Comparison of ENCODE assay signal across 1 cellular context in genomic region chr2:241228081-241228859, GRCh38.
TF ChIP-seq lines count a peak whose summit lies in the region.

No MANE protein-coding gene starts in this region.

TF ChIP-seq in HepG2, 621 proteins besides CTCF, POLR2A, EP300 and RAD21 (continued from another document and continues in another):
- no peak for TF ChIP-seq FUBP1 (CRISPR knock-in tag; IDR thresholded peaks at IDR 0.05; ENCODE audit: borderline replicate concordance)
- TF ChIP-seq TBP (CRISPR knock-in tag; IDR thresholded peaks at IDR 0.05): no peak
- TF ChIP-seq, protein P1, sequence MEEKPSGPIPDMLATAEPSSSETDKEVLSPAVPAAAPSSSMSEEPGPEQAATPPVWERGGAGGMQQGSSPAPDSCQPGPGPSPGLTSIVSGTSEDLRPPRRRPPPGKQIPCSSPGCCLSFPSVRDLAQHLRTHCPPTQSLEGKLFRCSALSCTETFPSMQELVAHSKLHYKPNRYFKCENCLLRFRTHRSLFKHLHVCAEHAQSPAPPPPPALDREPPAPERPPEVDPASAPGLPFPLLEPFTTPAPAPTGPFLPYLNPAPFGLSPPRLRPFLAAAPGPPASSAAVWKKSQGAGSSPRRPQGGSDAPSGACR (CRISPR knock-in tag; IDR thresholded peaks at IDR 0.05): no peak
- TF ChIP-seq ARID4A (CRISPR knock-in tag; IDR thresholded peaks at IDR 0.05; ENCODE audit: borderline replicate concordance): no peak
- peak; percentile 13; the same call in 1 of the 2 replicates for TF ChIP-seq NFE2L2 (IDR thresholded peaks at IDR 0.05; ENCODE audit: low read length)
- TF ChIP-seq ZNF557 (CRISPR knock-in tag; IDR thresholded peaks at IDR 0.05): no peak
- TF ChIP-seq SRY (CRISPR knock-in tag; IDR thresholded peaks at IDR 0.05): peak; percentile 23; the same call in 1 of the 2 replicates
- no peak for TF ChIP-seq ZSCAN29 (CRISPR knock-in tag; conservative IDR thresholded peaks at IDR 0.05)
- TF ChIP-seq ZNF431 (CRISPR knock-in tag; IDR thresholded peaks at IDR 0.05; ENCODE audit: borderline replicate concordance, low read depth): no peak
- no peak for TF ChIP-seq LCORL (IDR thresholded peaks at IDR 0.05)
- peak; percentile 19; the same call in 1 of the 2 replicates for TF ChIP-seq LCORL (CRISPR knock-in tag; IDR thresholded peaks at IDR 0.05)
- no peak for TF ChIP-seq ETS1 (CRISPR knock-in tag; IDR thresholded peaks at IDR 0.05)
- TF ChIP-seq ATF2 (CRISPR knock-in tag; IDR thresholded peaks at IDR 0.05): no peak
- no peak for TF ChIP-seq ADNP (CRISPR knock-in tag; IDR thresholded peaks at IDR 0.05)
- 0 out of 2 replicates have a peak, but pooled peaks have one; percentile 14 for TF ChIP-seq ZNF343 (CRISPR knock-in tag; IDR thresholded peaks at IDR 0.05)
- no peak for TF ChIP-seq ZNF816 (CRISPR knock-in tag; IDR thresholded peaks at IDR 0.05; ENCODE audit: borderline replicate concordance)
- TF ChIP-seq, protein P2, sequence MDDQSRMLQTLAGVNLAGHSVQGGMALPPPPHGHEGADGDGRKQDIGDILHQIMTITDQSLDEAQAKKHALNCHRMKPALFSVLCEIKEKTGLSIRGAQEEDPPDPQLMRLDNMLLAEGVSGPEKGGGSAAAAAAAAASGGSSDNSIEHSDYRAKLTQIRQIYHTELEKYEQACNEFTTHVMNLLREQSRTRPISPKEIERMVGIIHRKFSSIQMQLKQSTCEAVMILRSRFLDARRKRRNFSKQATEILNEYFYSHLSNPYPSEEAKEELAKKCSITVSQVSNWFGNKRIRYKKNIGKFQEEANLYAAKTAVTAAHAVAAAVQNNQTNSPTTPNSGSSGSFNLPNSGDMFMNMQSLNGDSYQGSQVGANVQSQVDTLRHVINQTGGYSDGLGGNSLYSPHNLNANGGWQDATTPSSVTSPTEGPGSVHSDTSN (CRISPR knock-in tag; IDR thresholded peaks at IDR 0.05; ENCODE audit: borderline replicate concordance): no peak
- no peak for TF ChIP-seq PRDM10 (CRISPR knock-in tag; IDR thresholded peaks at IDR 0.05; ENCODE audit: low read depth)
- no peak for TF ChIP-seq HMG20A (CRISPR knock-in tag; IDR thresholded peaks at IDR 0.05; ENCODE audit: borderline replicate concordance)
- TF ChIP-seq, protein P3, sequence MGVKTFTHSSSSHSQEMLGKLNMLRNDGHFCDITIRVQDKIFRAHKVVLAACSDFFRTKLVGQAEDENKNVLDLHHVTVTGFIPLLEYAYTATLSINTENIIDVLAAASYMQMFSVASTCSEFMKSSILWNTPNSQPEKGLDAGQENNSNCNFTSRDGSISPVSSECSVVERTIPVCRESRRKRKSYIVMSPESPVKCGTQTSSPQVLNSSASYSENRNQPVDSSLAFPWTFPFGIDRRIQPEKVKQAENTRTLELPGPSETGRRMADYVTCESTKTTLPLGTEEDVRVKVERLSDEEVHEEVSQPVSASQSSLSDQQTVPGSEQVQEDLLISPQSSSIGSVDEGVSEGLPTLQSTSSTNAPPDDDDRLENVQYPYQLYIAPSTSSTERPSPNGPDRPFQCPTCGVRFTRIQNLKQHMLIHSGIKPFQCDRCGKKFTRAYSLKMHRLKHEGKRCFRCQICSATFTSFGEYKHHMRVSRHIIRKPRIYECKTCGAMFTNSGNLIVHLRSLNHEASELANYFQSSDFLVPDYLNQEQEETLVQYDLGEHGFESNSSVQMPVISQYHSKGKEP (CRISPR knock-in tag; IDR thresholded peaks at IDR 0.05): no peak
- TF ChIP-seq TSC22D2 (CRISPR knock-in tag; IDR thresholded peaks at IDR 0.05; ENCODE audit: borderline replicate concordance): no peak
- TF ChIP-seq SNAPC2 (CRISPR knock-in tag; IDR thresholded peaks at IDR 0.05): no peak
- TF ChIP-seq TFDP1 (CRISPR knock-in tag; IDR thresholded peaks at IDR 0.05; ENCODE audit: borderline replicate concordance): no peak
- no peak for TF ChIP-seq RBAK (CRISPR knock-in tag; IDR thresholded peaks at IDR 0.05)
- TF ChIP-seq, protein P4, sequence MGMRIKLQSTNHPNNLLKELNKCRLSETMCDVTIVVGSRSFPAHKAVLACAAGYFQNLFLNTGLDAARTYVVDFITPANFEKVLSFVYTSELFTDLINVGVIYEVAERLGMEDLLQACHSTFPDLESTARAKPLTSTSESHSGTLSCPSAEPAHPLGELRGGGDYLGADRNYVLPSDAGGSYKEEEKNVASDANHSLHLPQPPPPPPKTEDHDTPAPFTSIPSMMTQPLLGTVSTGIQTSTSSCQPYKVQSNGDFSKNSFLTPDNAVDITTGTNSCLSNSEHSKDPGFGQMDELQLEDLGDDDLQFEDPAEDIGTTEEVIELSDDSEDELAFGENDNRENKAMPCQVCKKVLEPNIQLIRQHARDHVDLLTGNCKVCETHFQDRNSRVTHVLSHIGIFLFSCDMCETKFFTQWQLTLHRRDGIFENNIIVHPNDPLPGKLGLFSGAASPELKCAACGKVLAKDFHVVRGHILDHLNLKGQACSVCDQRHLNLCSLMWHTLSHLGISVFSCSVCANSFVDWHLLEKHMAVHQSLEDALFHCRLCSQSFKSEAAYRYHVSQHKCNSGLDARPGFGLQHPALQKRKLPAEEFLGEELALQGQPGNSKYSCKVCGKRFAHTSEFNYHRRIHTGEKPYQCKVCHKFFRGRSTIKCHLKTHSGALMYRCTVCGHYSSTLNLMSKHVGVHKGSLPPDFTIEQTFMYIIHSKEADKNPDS (CRISPR knock-in tag; IDR thresholded peaks at IDR 0.05): no peak
- TF ChIP-seq, protein P5, sequence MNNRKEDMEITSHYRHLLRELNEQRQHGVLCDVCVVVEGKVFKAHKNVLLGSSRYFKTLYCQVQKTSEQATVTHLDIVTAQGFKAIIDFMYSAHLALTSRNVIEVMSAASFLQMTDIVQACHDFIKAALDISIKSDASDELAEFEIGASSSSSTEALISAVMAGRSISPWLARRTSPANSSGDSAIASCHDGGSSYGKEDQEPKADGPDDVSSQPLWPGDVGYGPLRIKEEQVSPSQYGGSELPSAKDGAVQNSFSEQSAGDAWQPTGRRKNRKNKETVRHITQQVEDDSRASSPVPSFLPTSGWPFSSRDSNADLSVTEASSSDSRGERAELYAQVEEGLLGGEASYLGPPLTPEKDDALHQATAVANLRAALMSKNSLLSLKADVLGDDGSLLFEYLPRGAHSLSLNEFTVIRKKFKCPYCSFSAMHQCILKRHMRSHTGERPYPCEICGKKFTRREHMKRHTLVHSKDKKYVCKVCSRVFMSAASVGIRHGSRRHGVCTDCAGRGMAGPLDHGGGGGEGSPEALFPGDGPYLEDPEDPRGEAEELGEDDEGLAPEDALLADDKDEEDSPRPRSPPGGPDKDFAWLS (CRISPR knock-in tag; IDR thresholded peaks at IDR 0.05; ENCODE audit: borderline replicate concordance): no peak
